In genomic region chr12:95217377-95218163, GRCh38 we compare ENCODE assay signal across 8 cellular contexts. TPM values are rescaled to one million over a fixed set of nuclear protein-coding genes. Genes with fewer than 3 reads are reported as not detected.
DNase-seq lines count a peak whose midpoint lies in the region; ATAC-seq lines count a peak whose summit lies in the region.

TSS of gene FGD6 (minus strand) at chr12:95217467. CDS start at chr12:95217240, 227 bp downstream.
TSS of gene VEZT (plus strand) at chr12:95217807. CDS start at chr12:95217851, 44 bp downstream.

- no peaks in the 10 kb centered on the region for H3K27me3 ChIP-seq in effector memory CD4-positive, alpha-beta T cell (replicated peaks; ENCODE audit: control insufficient read depth, insufficient read depth, low read length, poor library complexity, severe bottlenecking)

- H3K4me3 ChIP-seq in effector memory CD4-positive, alpha-beta T cell (ENCODE audit: insufficient read depth, low read depth, low read length, poor library complexity, severe bottlenecking), result peak within 1 kb of the TSS; percentile 98

- H3K27ac ChIP-seq in effector memory CD4-positive, alpha-beta T cell (ENCODE audit: insufficient read depth, low read length, poor library complexity, severe bottlenecking), result peak within 1 kb of the TSS; percentile 96

- no peaks in the 10 kb centered on the region for H3K4me1 ChIP-seq in effector memory CD4-positive, alpha-beta T cell (ENCODE audit: control insufficient read depth, insufficient read depth, low read length, poor library complexity, severe bottlenecking)

- peak; percentile 94 for ATAC-seq in GM19468 (IDR thresholded peaks at IDR 0.05; ENCODE audit: extremely low read depth, unreplicated experiment)

- H3K9me3 ChIP-seq in effector memory CD4-positive, alpha-beta T cell (ENCODE audit: control insufficient read depth, low read length), result no peaks in the 10 kb centered on the region

- no peaks in the 10 kb centered on the region for H3K36me3 ChIP-seq in effector memory CD4-positive, alpha-beta T cell (ENCODE audit: control insufficient read depth, insufficient read depth, low read length)

- DNase-seq in COLO829 (ENCODE audit: low spot score) (peak; percentile 95), HS-5 (ENCODE audit: low read depth) (peak; percentile 97), NK-92 (lab: John Stamatoyannopoulos, UW; ENCODE audit: unreplicated experiment) (peak; percentile 93), lung microvascular endothelial cell (ENCODE audit: low read depth in 2 of 2) (peak; percentile 100)
- DNase-seq in activated CD8-positive, alpha-beta memory T cell treated with anti-CD3 and anti-CD28 coated beads for 4 hours (ENCODE audit: low read depth in 2 of 2), result peak; percentile 92 to 97
- peak; percentile 93 to 99 (median 97) for DNase-seq in effector memory CD4-positive, alpha-beta T cell
- peak; percentile 90 to 97 (median 92) for DNase-seq in stimulated activated CD4-positive, alpha-beta T cell treated with anti-CD3 and anti-CD28 coated beads, TNF-alpha, amount 100 ng/mL, for 48 hours (ENCODE audit: low read depth in 3 of 3)

RNA-seq across cellular contexts. Expression of gene FGD6, which starts in this region (rescaled TPM):
- total RNA-seq in lung microvascular endothelial cell, result 9.2 and 15.9 TPM in 2 replicates

RNA-seq across cellular contexts. Expression of gene VEZT, which starts in this region (rescaled TPM):
- total RNA-seq in lung microvascular endothelial cell, result 73.0 and 78.9 TPM in 2 replicates

Comparison
In these comparisons a context has a peak if more than half of its experiments do, and no peak if none do; other contexts are left out.
1. Peak in every context shown above with its lines: DNase-seq, ATAC-seq, H3K4me3 ChIP-seq and H3K27ac ChIP-seq.